ENCODE assay signal across 15 cellular contexts in the genomic region with DNA sequence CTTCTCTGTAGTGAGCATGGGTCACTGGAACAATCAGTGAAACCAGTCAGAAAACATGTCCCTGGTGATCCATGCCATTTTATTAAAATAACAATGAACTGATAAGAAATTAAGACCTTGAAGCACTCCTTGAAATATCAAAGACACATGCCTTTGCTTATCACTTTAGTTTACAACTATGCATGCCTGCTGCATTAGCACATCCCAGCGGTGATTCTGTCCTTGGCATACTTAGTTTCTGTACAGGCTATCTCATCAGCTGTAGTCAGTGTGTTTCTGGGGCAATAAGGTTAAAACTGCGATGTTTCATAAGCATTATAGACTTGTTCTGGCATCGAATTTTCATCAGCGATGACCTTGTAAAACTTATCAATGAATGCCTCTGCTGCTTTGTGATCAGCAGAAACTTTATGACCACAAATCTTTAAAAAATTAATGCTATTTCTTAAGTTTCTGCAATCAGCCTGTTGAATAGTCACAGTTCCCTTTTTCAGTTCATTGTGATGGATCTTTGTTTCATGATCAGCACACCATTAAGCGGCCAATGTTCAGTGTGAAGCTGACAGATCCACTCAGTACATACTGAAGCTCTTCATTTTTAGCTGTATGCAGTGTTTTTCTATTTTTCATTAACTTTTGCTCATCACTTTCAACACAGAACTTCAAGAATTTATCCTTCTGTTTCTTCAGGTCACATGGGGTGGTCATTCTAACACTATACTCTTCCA.
DNase-seq lines count a peak whose midpoint lies in the region; ATAC-seq and TF ChIP-seq lines count a peak whose summit lies in the region.
"Had no signal": no experiment of that assay in that cellular context is flagged by ENCODE, and none has a peak within 500 bp of the region (broad histone marks: within the 10 kb centered on the region; RNA-seq: fewer than 3 reads in every experiment).

No MANE protein-coding gene starts in this region.

- intact Hi-C loops in heart left ventricle (cut with DNase I) = loop anchor here in 5 of 10 donors (5.0 to 10.0 kb wide), 3 partner anchors 50 to 150 kb away; partner anchors contain the start of gene RNF150 (in 1 of the 5)
- intact Hi-C loops in adrenal gland (cut with DNase I) = no loop called here
- intact Hi-C loops in left ventricle myocardium superior (cut with micrococcal nuclease) = no loop called here
- intact Hi-C loops in vagina (cut with DNase I) = no loop called here

- no peak overlapping the region for H3K4me3 ChIP-seq in heart left ventricle
- H3K4me3 ChIP-seq in right atrium auricular region = no peak overlapping the region
- no peak overlapping the region for H3K4me3 ChIP-seq in adrenal gland
- H3K4me3 ChIP-seq in vagina = no peak overlapping the region
- H3K4me3 ChIP-seq: BLaER1 treated with 17β-estradiol and CSF1 and Interleukin-3, amounts not matched to agents 10 nM and 100 nM; GM23248 had no signal

- TF ChIP-seq CTCF in heart left ventricle (IDR thresholded peaks at IDR 0.05) (no peak), right atrium auricular region (IDR thresholded peaks at IDR 0.05) (no peak), adrenal gland (IDR thresholded peaks at IDR 0.05) (no peak), vagina (IDR thresholded peaks at IDR 0.05) (no peak)

- no peak for TF ChIP-seq POLR2A in heart left ventricle (IDR thresholded peaks at IDR 0.05)
- TF ChIP-seq POLR2A in adrenal gland (IDR thresholded peaks at IDR 0.05) = no peak
- TF ChIP-seq POLR2A in vagina (IDR thresholded peaks at IDR 0.05) = no peak

- 71 to 75% (median 74%) methylated on average over 5 of the region's 5 CpGs for WGBS in heart left ventricle, 4 donors
- WGBS in adrenal gland, 4 donors = 47 to 58% (median 50%) methylated on average over 5 of the region's 5 CpGs

- H3K27ac ChIP-seq in heart left ventricle (peak overlapping the region in 9 of 12 donors; percentile 29 to 77 (median 46)), right atrium auricular region (peak overlapping the region in 1 of 2 donors; percentile 55), adrenal gland (peak overlapping the region in 3 of 5 donors; percentile 4 to 47 (median 14)), vagina (no peak overlapping the region)
- H3K27ac ChIP-seq: BLaER1 treated with 17β-estradiol and CSF1 and Interleukin-3, amounts not matched to agents 10 nM and 100 nM; GM23248 had no signal

- H3K27me3 ChIP-seq in heart left ventricle (no peaks in the 10 kb centered on the region), right atrium auricular region (no peaks in the 10 kb centered on the region), adrenal gland (no peaks in the 10 kb centered on the region), vagina (no peaks in the 10 kb centered on the region)
- H3K27me3 ChIP-seq: BLaER1 treated with 17β-estradiol and CSF1 and Interleukin-3, amounts not matched to agents 10 nM and 100 nM had no signal

- ATAC-seq in heart left ventricle (peak; percentile 76 to 87 (median 83)), left ventricle myocardium superior (peak; percentile 82)
- ATAC-seq: HCT116, HepG2 had no signal

- no peak for DNase-seq in heart left ventricle
- no peak for DNase-seq in right atrium auricular region (ENCODE audit: low spot score)
- DNase-seq in adrenal gland = peak in 6 of 7 donors; percentile 48 to 86 (median 65)
- DNase-seq in left ventricle myocardium superior = no peak
- no peak for DNase-seq in kidney tubule cell (ENCODE audit: low spot score)
- DNase-seq in globus pallidus (ENCODE audit: low spot score) = no peak
- DNase-seq in vagina (ENCODE audit: extremely low spot score in 2 of 2) = no peak
- DNase-seq: ACHN; CD4-positive, CD25-positive, alpha-beta regulatory T cell; DMS53; GF-D8; GM23248 had no signal

- peaks cover 0 to 3% (median 0%) of the 10 kb centered on the region in 12 donors for H3K9me3 ChIP-seq in heart left ventricle
- no peaks in the 10 kb centered on the region for H3K9me3 ChIP-seq in right atrium auricular region
- no peaks in the 10 kb centered on the region for H3K9me3 ChIP-seq in adrenal gland (replicated peaks in 1 of 3)
- no peaks in the 10 kb centered on the region for H3K9me3 ChIP-seq in vagina
- H3K9me3 ChIP-seq: BLaER1 treated with 17β-estradiol and CSF1 and Interleukin-3, amounts not matched to agents 10 nM and 100 nM had no signal

- H3K4me1 ChIP-seq in heart left ventricle (peaks cover 0 to 45% (median 15%) of the 10 kb centered on the region in 12 donors), right atrium auricular region (peaks cover 0 to 20% of the 10 kb centered on the region in 2 donors), adrenal gland (replicated peaks in 1 of 2) (peaks cover 12 to 36% of the 10 kb centered on the region in 2 donors), vagina (no peaks in the 10 kb centered on the region)
- H3K4me1 ChIP-seq: BLaER1 treated with 17β-estradiol and CSF1 and Interleukin-3, amounts not matched to agents 10 nM and 100 nM had no signal

- no peaks in the 10 kb centered on the region for H3K36me3 ChIP-seq in heart left ventricle
- no peaks in the 10 kb centered on the region for H3K36me3 ChIP-seq in right atrium auricular region
- H3K36me3 ChIP-seq in adrenal gland (replicated peaks in 1 of 2) = no peaks in the 10 kb centered on the region
- no peaks in the 10 kb centered on the region for H3K36me3 ChIP-seq in vagina
- H3K36me3 ChIP-seq: BLaER1 treated with 17β-estradiol and CSF1 and Interleukin-3, amounts not matched to agents 10 nM and 100 nM had no signal

Comparison
In these comparisons a context has a peak if more than half of its experiments do, and no peak if none do; other contexts are left out.
1. DNase-seq: peak in adrenal gland (6 of 7); none in heart left ventricle (0 of 5), right atrium auricular region (single experiment), left ventricle myocardium superior (single experiment), kidney tubule cell (single experiment), globus pallidus (single experiment) and vagina (0 of 2).